ENCODE assay signal across 22 cellular contexts in the genomic region with DNA sequence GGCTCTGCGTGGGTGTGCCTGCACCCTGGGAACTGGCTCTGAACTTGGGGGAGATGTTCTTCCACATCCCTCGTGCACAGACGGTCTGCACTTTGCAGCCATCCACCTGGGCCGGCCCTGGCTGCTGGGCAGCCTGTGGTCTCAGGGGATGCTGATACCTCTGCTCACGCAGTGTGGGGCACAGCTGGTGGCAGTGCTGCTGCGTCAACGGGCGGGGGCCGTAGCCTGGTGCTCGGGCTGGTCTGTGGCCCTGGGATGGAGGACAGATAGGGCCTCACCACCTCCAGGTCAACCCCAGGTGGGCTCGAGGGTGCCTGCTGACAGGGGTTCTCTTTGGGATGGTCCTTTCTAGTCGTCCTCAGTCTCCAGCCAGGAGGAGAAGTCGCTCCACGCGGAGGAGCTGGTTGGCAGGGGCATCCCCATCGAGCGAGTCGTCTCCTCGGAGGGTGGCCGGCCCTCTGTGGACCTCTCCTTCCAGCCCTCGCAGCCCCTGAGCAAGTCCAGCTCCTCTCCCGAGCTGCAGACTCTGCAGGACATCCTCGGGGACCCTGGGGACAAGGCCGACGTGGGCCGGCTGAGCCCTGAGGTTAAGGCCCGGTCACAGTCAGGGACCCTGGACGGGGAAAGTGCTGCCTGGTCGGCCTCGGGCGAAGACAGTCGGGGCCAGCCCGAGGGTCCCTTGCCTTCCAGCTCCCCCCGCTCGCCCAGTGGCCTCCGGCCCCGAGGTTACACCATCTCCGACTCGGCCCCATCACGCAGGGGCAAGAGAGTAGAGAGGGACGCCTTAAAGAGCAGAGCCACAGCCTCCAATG.
"Had no signal": no experiment of that assay in that cellular context is flagged by ENCODE, and none has a peak within 500 bp of the region (broad histone marks: within the 10 kb centered on the region; RNA-seq: fewer than 3 reads in every experiment).

No MANE protein-coding gene starts in this region.

- H3K27ac ChIP-seq: thoracic aorta had no signal

- DNase-seq: activated CD4-positive, alpha-beta T cell treated with anti-CD3 and anti-CD28 coated beads for 48 hours; activated CD4-positive, CD25-positive, alpha-beta regulatory T cell; activated CD8-positive, alpha-beta T cell treated with anti-CD3 and anti-CD28 coated beads, Interleukin-2, amount 10 ng/mL, durations not matched to agents 7 days and 5 days; activated naive CD4-positive, alpha-beta T cell treated with Interleukin-2 at 50 U/mL for 16 hours; activated naive CD8-positive, alpha-beta T cell treated with anti-CD3 and anti-CD28 coated beads, Interleukin-2, amount 10 ng/mL, durations not matched to agents 7 days and 5 days; activated T-cell treated with anti-CD3 and anti-CD28 coated beads, Interleukin-2, amount 50 U/mL, for 24 hours; amygdala; body of pancreas; endodermal cell; foreskin melanocyte; hypothalamus; lower lobe of right lung; nephron progenitor cell; occipital lobe; stimulated activated CD4-positive, alpha-beta T cell treated with anti-CD3 and anti-CD28 coated beads, Interleukin-4, amount 100 ng/mL, for 24 hours; T-helper 9 cell had no signal

- H3K27me3 ChIP-seq: body of pancreas, dorsolateral prefrontal cortex had no signal

- H3K9me3 ChIP-seq: body of pancreas, lower lobe of right lung, thoracic aorta had no signal

- H3K4me3 ChIP-seq: body of pancreas, dorsolateral prefrontal cortex, lower lobe of right lung, thoracic aorta had no signal

- ATAC-seq: activated CD8-positive, alpha-beta T cell treated with anti-CD3 and anti-CD28 coated beads, Interleukin-2, amount 10 ng/mL, durations not matched to agents 7 days and 5 days; body of pancreas; lower lobe of right lung; sciatic nerve; stimulated activated effector memory CD8-positive, alpha-beta T cell treated with anti-CD3 and anti-CD28 coated beads, Interleukin-12 subunit alpha, Interleukin-12 subunit beta, amount 100 ng/mL, for 72 hours had no signal

- FAIRE-seq: colon, keratinocyte had no signal
